Comparison of ENCODE assay signal across 6 cellular contexts in the genomic region with DNA sequence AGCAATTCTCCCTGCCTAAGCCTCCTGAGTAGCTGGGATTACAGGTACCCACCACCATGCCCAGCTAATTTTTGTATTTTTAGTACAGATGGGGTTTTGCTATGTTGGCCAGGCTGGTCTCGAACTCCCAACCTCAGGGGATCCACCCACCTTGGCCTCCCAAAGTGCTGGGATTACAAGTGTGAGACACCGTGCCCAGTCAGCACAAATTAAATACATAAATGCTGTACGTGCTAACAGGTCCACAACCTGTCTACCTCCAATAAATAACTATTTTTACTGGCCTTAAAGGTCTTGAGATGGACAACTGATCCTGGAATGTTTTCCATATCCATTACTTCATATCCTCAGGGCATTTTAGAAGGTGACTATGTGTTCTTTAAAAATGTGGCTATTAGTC.
TF ChIP-seq lines count a peak whose summit lies in the region.

No MANE protein-coding gene starts in this region.

TF ChIP-seq in A549, 52 proteins besides CTCF, POLR2A, EP300 and RAD21:
- TF ChIP-seq MAFK (IDR thresholded peaks at IDR 0.05; ENCODE audit: partially characterized antibody): peak; percentile 71

TF ChIP-seq in HCT116, 20 proteins besides CTCF, POLR2A, EP300 and RAD21:
- TF ChIP-seq CBX3 (IDR thresholded peaks at IDR 0.05; ENCODE audit: low read depth): 0 out of 2 replicates have a peak, but pooled peaks have one; percentile 14

TF ChIP-seq in HEK293, 187 proteins besides CTCF, POLR2A, EP300 and RAD21:
- TF ChIP-seq SCRT1 (tag by site-specific recombination; IDR thresholded peaks at IDR 0.05; ENCODE audit: borderline replicate concordance): peak; percentile 50; the same call in 1 of the 2 replicates

TF ChIP-seq in IMR-90, 13 proteins besides CTCF, POLR2A, EP300 and RAD21:
- peak; percentile 40 for TF ChIP-seq MAFK (IDR thresholded peaks at IDR 0.05; ENCODE audit: low read depth, low read length)

TF ChIP-seq in K562, 482 proteins besides CTCF, POLR2A, EP300 and RAD21:
- TF ChIP-seq C11orf30 (IDR thresholded peaks at IDR 0.05; ENCODE audit: low read depth): peak; percentile 67
- peak; percentile 27; the same call in 1 of the 2 replicates for TF ChIP-seq MAFG (tag; conservative IDR thresholded peaks at IDR 0.05)
- TF ChIP-seq ZNF316 (IDR thresholded peaks at IDR 0.05): peak; percentile 68

TF ChIP-seq in HepG2, 621 proteins besides CTCF, POLR2A, EP300 and RAD21:
- TF ChIP-seq MAFF (IDR thresholded peaks at IDR 0.05; ENCODE audit: low read depth, low read length) (0 out of 2 replicates have a peak, but pooled peaks have one; percentile 39), MAFK (conservative IDR thresholded peaks at IDR 0.05 in 1 of 2, IDR thresholded peaks at IDR 0.05 in 1 of 2; ENCODE audit: low read length in 2 of 2) (peak; percentile 3 to 54; a peak in 2 of 4 replicates)
TF ChIP-seq in HepG2: peak in this region for 2; not testable (repeated sequence) for 619.
